Comparison of ENCODE assay signal across 8 cellular contexts in genomic region chr6:50816115-50816675, GRCh38. TPM values are rescaled to one million over a fixed set of nuclear protein-coding genes. Genes with fewer than 3 reads are reported as not detected.
A peak's percentile ranks its signal among the peaks of the same experiment; 100 is the strongest.
DNase-seq lines count a peak whose midpoint lies in the region; ATAC-seq and TF ChIP-seq lines count a peak whose summit lies in the region.

No MANE protein-coding gene starts in this region.

- H3K9me3 ChIP-seq in OCI-LY1 (ENCODE audit: low read length): no peaks in the 10 kb centered on the region
- H3K9me3 ChIP-seq in neuronal stem cell (replicated peaks in 1 of 2; ENCODE audit: control insufficient read depth in 2 of 2, insufficient read depth in 1 of 2, low read depth in 1 of 2, low read length in 2 of 2): no peaks in the 10 kb centered on the region
- no peaks in the 10 kb centered on the region for H3K9me3 ChIP-seq in thyroid gland

- no peaks in the 10 kb centered on the region for H4K20me1 ChIP-seq in OCI-LY1 (ENCODE audit: insufficient read depth, low read length)

- TF ChIP-seq POLR2A in thyroid gland (IDR thresholded peaks at IDR 0.05): no peak

- no peaks in the 10 kb centered on the region for H3F3A ChIP-seq in OCI-LY1 (ENCODE audit: insufficient read depth, low read length)

- no peak overlapping the region for H2BK12ac ChIP-seq in neuronal stem cell (ENCODE audit: low read length)

- H3K79me2 ChIP-seq in OCI-LY1 (ENCODE audit: insufficient read depth, low read length): no peaks in the 10 kb centered on the region

- H3K27me3 ChIP-seq in OCI-LY1 (ENCODE audit: insufficient read depth, low read length): no peaks in the 10 kb centered on the region; the same call in 1 of the 2 replicates
- peaks cover 17 to 55% (median 41%) of the 10 kb centered on the region in 3 experiments for H3K27me3 ChIP-seq in neuronal stem cell (ENCODE audit: control insufficient read depth in 3 of 3, insufficient read depth in 3 of 3, low read depth in 1 of 3, low read length in 3 of 3)
- H3K27me3 ChIP-seq in thyroid gland: peaks cover 25% of the 10 kb centered on the region

- peak overlapping the region; percentile 81 for H3K4me2 ChIP-seq in OCI-LY1 (ENCODE audit: low read length)
- H3K4me2 ChIP-seq in neuronal stem cell (ENCODE audit: insufficient read depth, low read length, poor library complexity, severe bottlenecking): no peak overlapping the region

- peak; percentile 70 for TF ChIP-seq CTCF in OCI-LY1 (IDR thresholded peaks at IDR 0.05; ENCODE audit: low read length)
- peak; percentile 82 for TF ChIP-seq CTCF in fibroblast of villous mesenchyme (IDR thresholded peaks at IDR 0.05; ENCODE audit: insufficient read depth, low read depth, low read length)
- TF ChIP-seq CTCF in thyroid gland (IDR thresholded peaks at IDR 0.05): peak; percentile 40 to 84 (median 67)

- H3K9ac ChIP-seq in OCI-LY1 (ENCODE audit: low read length) (peak overlapping the region; percentile 40; the same call in 1 of the 2 replicates), neuronal stem cell (ENCODE audit: low read depth, low read length, poor library complexity) (no peak overlapping the region)

- H3K27ac ChIP-seq in OCI-LY1 (ENCODE audit: low read depth, low read length, poor library complexity, severe bottlenecking) (no peak overlapping the region), neuronal stem cell (replicated peaks; ENCODE audit: low read length) (no peak overlapping the region), thyroid gland (no peak overlapping the region)

- H3K4me1 ChIP-seq in OCI-LY1 (ENCODE audit: insufficient read depth, low read length, severe bottlenecking) (peaks cover 6% of the 10 kb centered on the region), neuronal stem cell (ENCODE audit: control insufficient read depth in 2 of 2, insufficient read depth in 1 of 2, low read depth in 1 of 2, low read length in 2 of 2) (peaks cover 4% of the 10 kb centered on the region in 2 donors), thyroid gland (peaks cover 10 to 15% of the 10 kb centered on the region in 2 donors)

- no peaks in the 10 kb centered on the region for H3K79me1 ChIP-seq in neuronal stem cell (ENCODE audit: low read depth, low read length)

- H3K4me3 ChIP-seq in OCI-LY1 (ENCODE audit: low read depth, low read length, poor library complexity, severe bottlenecking) (peak overlapping the region; percentile 54), fibroblast of villous mesenchyme (ENCODE audit: low read depth, low read length) (peak overlapping the region; percentile 64), neuronal stem cell (ENCODE audit: low read length in 2 of 2) (peak overlapping the region in 1 of 2 donors; percentile 22), thyroid gland (replicated peaks in 1 of 3) (peak overlapping the region in 1 of 3 donors; percentile 8)

- no peak overlapping the region for H2BK120ac ChIP-seq in neuronal stem cell (ENCODE audit: low read depth, low read length)

- no peak overlapping the region for H3K18ac ChIP-seq in neuronal stem cell (ENCODE audit: low read length)

- no peaks in the 10 kb centered on the region for H3K36me3 ChIP-seq in OCI-LY1 (ENCODE audit: insufficient read depth, low read length)
- H3K36me3 ChIP-seq in neuronal stem cell (replicated peaks in 1 of 2; ENCODE audit: control insufficient read depth in 2 of 2, insufficient read depth in 2 of 2, low read length in 2 of 2): no peaks in the 10 kb centered on the region
- H3K36me3 ChIP-seq in thyroid gland: no peaks in the 10 kb centered on the region

- no peaks in the 10 kb centered on the region for H3K9me2 ChIP-seq in OCI-LY1 (ENCODE audit: low read depth, low read length)

- H4K91ac ChIP-seq in neuronal stem cell (ENCODE audit: low read depth, low read length, poor library complexity): no peak overlapping the region

- WGBS in neuronal stem cell (ENCODE audit: extremely low coverage in 2 of 2, insufficient read length in 2 of 2, insufficient replicate concordance in 1 of 2), 2 donors: no CpG with 5 or more reads among the region's 14 CpGs
- 1 to 2% methylated on average over 14 of the region's 14 CpGs for WGBS in thyroid gland, 2 donors

- intact Hi-C loops in thyroid gland (cut with DNase I): loop anchor here (10.0 kb wide), 1 partner anchor 1209 kb away; no protein-coding TSS in a partner anchor

- no peak overlapping the region for H2BK5ac ChIP-seq in neuronal stem cell (ENCODE audit: low read length)

- no peak overlapping the region for H3K4ac ChIP-seq in neuronal stem cell (ENCODE audit: low read length)

- no peak overlapping the region for H4K8ac ChIP-seq in neuronal stem cell (ENCODE audit: low read depth, low read length)

- H3K14ac ChIP-seq in neuronal stem cell (ENCODE audit: low read length): no peak overlapping the region

- ATAC-seq in GM21423 (IDR thresholded peaks at IDR 0.05; ENCODE audit: unreplicated experiment): peak; percentile 74

- H2AFZ ChIP-seq in OCI-LY1 (ENCODE audit: low read length) (peak overlapping the region; percentile 74; the same call in 1 of the 2 replicates), neuronal stem cell (ENCODE audit: low read length) (peak overlapping the region; percentile 75)

- H2AK5ac ChIP-seq in neuronal stem cell (ENCODE audit: low read depth, low read length): no peak overlapping the region

- no peak overlapping the region for H3K23ac ChIP-seq in neuronal stem cell (ENCODE audit: low read depth, low read length, poor library complexity)

- H2BK15ac ChIP-seq in neuronal stem cell (ENCODE audit: low read length): no peak overlapping the region

- DNase-seq in DMS79 treated with DMSO at 0.1 percent for 48 hours (lab: John Stamatoyannopoulos, UW): peak; percentile 43
- peak; percentile 41 for DNase-seq in HT1080 (ENCODE audit: low read depth)
- peak; percentile 71 to 75 for DNase-seq in activated T-cell treated with anti-CD3 and anti-CD28 coated beads, Interleukin-2, amount 50 U/mL, for 48 hours
- DNase-seq in fibroblast of villous mesenchyme (ENCODE audit: low read depth): peak; percentile 61
- peak; percentile 86 for DNase-seq in neuronal stem cell (ENCODE audit: low spot score)
- peak; percentile 58 to 72 for DNase-seq in thyroid gland

RNA-seq across cellular contexts. Expression of gene TFAP2B, which starts 2.5 kb away (rescaled TPM):
- total RNA-seq in HT1080 (2014; rRNA removed; shearing (Covaris generic)): not detected in 2 replicates
- not detected in 2 replicates for polyA plus RNA-seq in HT1080 (2015; cell fraction: cytosol; rRNA removed)
- polyA plus RNA-seq in HT1080 (2015; cell fraction: nucleus; rRNA removed): 0.03 TPM in 1 of 2 replicates, not detected in the other
- not detected in 2 replicates for total RNA-seq in fibroblast of villous mesenchyme
- polyA plus RNA-seq in neuronal stem cell (2013, experiment 1 of 2): not detected
- not detected for polyA plus RNA-seq in neuronal stem cell (2013, experiment 2 of 2)
- total RNA-seq in thyroid gland: not detected
